In genomic region chr3:120596116-120596852, GRCh38 we compare ENCODE assay signal across 8 cellular contexts. TPM values are rescaled to one million over a fixed set of nuclear protein-coding genes. Genes with fewer than 3 reads are reported as not detected.
A peak's percentile ranks its signal among the peaks of the same experiment; 100 is the strongest.
DNase-seq lines count a peak whose midpoint lies in the region; TF ChIP-seq lines count a peak whose summit lies in the region.

NDUFB4 (plus strand) TSS chr3:120596336; CDS start chr3:120596360, 24 bp downstream.

- in situ Hi-C loops in HAP-1 (cut with MboI; ENCODE audit: low sequenced_read_pairs) = no loop called here

- H2AFZ ChIP-seq in MM.1S (ENCODE audit: low read length) = peak within 1 kb of the TSS; percentile 97

- H3K4me1 ChIP-seq in ES-I3 (ENCODE audit: insufficient read depth, low read length) = peaks cover 6% of the 10 kb centered on the region; the same call in 1 of the 2 replicates
- H3K4me1 ChIP-seq in HAP-1 = peaks cover 29% of the 10 kb centered on the region
- H3K4me1 ChIP-seq in MM.1S (ENCODE audit: low read length) = peaks cover 14% of the 10 kb centered on the region; the same call in 1 of the 2 replicates

- no peak for TF ChIP-seq CTCF in MM.1S (IDR thresholded peaks at IDR 0.05; ENCODE audit: low read length)
- no peak for TF ChIP-seq CTCF in fibroblast of the aortic adventitia (IDR thresholded peaks at IDR 0.05; ENCODE audit: insufficient read depth, low read length)
- no peak for TF ChIP-seq CTCF in nephron (IDR thresholded peaks at IDR 0.05; ENCODE audit: unreplicated experiment in 3 of 3)

- peak within 1 kb of the TSS; percentile 90 for H3K4me2 ChIP-seq in MM.1S (ENCODE audit: low read depth, low read length)

- DNase-seq in HAP-1 (ENCODE audit: low spot score in 2 of 2) (peak; percentile 97 to 98), MM.1S (peak; percentile 99), SIG-M5 (lab: John Stamatoyannopoulos, UW) (peak; percentile 98), activated gamma-delta T cell (lab: John Stamatoyannopoulos, UW) (peak; percentile 86), fibroblast of the aortic adventitia (ENCODE audit: low read depth) (peak; percentile 99)

- H3K9ac ChIP-seq in ES-I3 (ENCODE audit: low read depth, low read length) (peak within 1 kb of the TSS; percentile 96), MM.1S (ENCODE audit: low read length) (peak within 1 kb of the TSS; percentile 98)

- no peaks in the 10 kb centered on the region for H3K9me2 ChIP-seq in MM.1S (replicated peaks; ENCODE audit: insufficient read depth, low read length)

- H3K4me1 Mint-ChIP-seq in nephron = peaks cover 8% of the 10 kb centered on the region
- H3K4me1 Mint-ChIP-seq in stimulated activated naive CD8-positive, alpha-beta T cell treated with anti-CD3 and anti-CD28 coated beads, Interleukin-15, Interleukin-2, amounts not matched to agents 100 ng/mL and 50 ng/mL, for 24 hours (ENCODE audit: low read depth) = peaks cover 13% of the 10 kb centered on the region

- H3K9me3 Mint-ChIP-seq in nephron = no peaks in the 10 kb centered on the region
- no peaks in the 10 kb centered on the region for H3K9me3 Mint-ChIP-seq in stimulated activated naive CD8-positive, alpha-beta T cell treated with anti-CD3 and anti-CD28 coated beads, Interleukin-15, Interleukin-2, amounts not matched to agents 100 ng/mL and 50 ng/mL, for 24 hours

- H3K79me2 ChIP-seq in MM.1S (ENCODE audit: low read length) = peaks cover 41% of the 10 kb centered on the region

- H3K27me3 ChIP-seq in HAP-1 (ENCODE audit: low read depth) (no peaks in the 10 kb centered on the region), MM.1S (replicated peaks; ENCODE audit: insufficient read depth, low read length) (no peaks in the 10 kb centered on the region)

- H3K4me3 Mint-ChIP-seq in nephron = peak within 1 kb of the TSS; percentile 89 to 96 (median 92)
- H3K4me3 Mint-ChIP-seq in stimulated activated naive CD8-positive, alpha-beta T cell treated with anti-CD3 and anti-CD28 coated beads, Interleukin-15, Interleukin-2, amounts not matched to agents 100 ng/mL and 50 ng/mL, for 24 hours = peak within 1 kb of the TSS; percentile 90

- H3K36me3 ChIP-seq in ES-I3 (ENCODE audit: insufficient read depth, low read length) (peaks cover 15% of the 10 kb centered on the region), HAP-1 (replicated peaks) (peaks cover 27% of the 10 kb centered on the region), MM.1S (replicated peaks; ENCODE audit: insufficient read depth, low read length) (peaks cover 6% of the 10 kb centered on the region; the same call in 1 of the 2 replicates)

- no peaks in the 10 kb centered on the region for H3K27me3 Mint-ChIP-seq in nephron (ENCODE audit: low read depth)
- H3K27me3 Mint-ChIP-seq in stimulated activated naive CD8-positive, alpha-beta T cell treated with anti-CD3 and anti-CD28 coated beads, Interleukin-15, Interleukin-2, amounts not matched to agents 100 ng/mL and 50 ng/mL, for 24 hours = no peaks in the 10 kb centered on the region

- H4K20me1 ChIP-seq in MM.1S (ENCODE audit: insufficient read depth, low read length) = no peaks in the 10 kb centered on the region

- peak within 1 kb of the TSS; percentile 95 to 99 (median 98) for H3K27ac Mint-ChIP-seq in nephron
- H3K27ac Mint-ChIP-seq in stimulated activated naive CD8-positive, alpha-beta T cell treated with anti-CD3 and anti-CD28 coated beads, Interleukin-15, Interleukin-2, amounts not matched to agents 100 ng/mL and 50 ng/mL, for 24 hours = peak within 1 kb of the TSS; percentile 93

- H3K4me3 ChIP-seq in HAP-1 = peak within 1 kb of the TSS; percentile 74
- H3K4me3 ChIP-seq in MM.1S (ENCODE audit: low read length) = peak within 1 kb of the TSS; percentile 83
- H3K4me3 ChIP-seq in fibroblast of the aortic adventitia (ENCODE audit: low read depth, low read length) = peak within 1 kb of the TSS; percentile 87

- H3K9me3 ChIP-seq in ES-I3 (ENCODE audit: control insufficient read depth, insufficient read depth, low read length) = no peaks in the 10 kb centered on the region
- no peaks in the 10 kb centered on the region for H3K9me3 ChIP-seq in HAP-1
- H3K9me3 ChIP-seq in MM.1S (replicated peaks; ENCODE audit: insufficient read depth, low read length) = no peaks in the 10 kb centered on the region

- peaks cover 15% of the 10 kb centered on the region for H3F3A ChIP-seq in MM.1S (ENCODE audit: insufficient read depth, low read length)

- H3K36me3 Mint-ChIP-seq in nephron (ENCODE audit: low read depth) = peaks cover 13% of the 10 kb centered on the region
- H3K36me3 Mint-ChIP-seq in stimulated activated naive CD8-positive, alpha-beta T cell treated with anti-CD3 and anti-CD28 coated beads, Interleukin-15, Interleukin-2, amounts not matched to agents 100 ng/mL and 50 ng/mL, for 24 hours (ENCODE audit: low read depth) = peaks cover 5% of the 10 kb centered on the region

- peak within 1 kb of the TSS; percentile 84 for H3K27ac ChIP-seq in MM.1S (ENCODE audit: low read length)

RNA-seq across cellular contexts. Expression of gene NDUFB4, which starts in this region (rescaled TPM):
- total RNA-seq in fibroblast of the aortic adventitia (ENCODE audit: low replicate concordance) = 5.6 and 64.1 TPM in 2 replicates

Comparison
In these comparisons a context has a peak if more than half of its experiments do, and no peak if none do; other contexts are left out.
1. Peak in every context shown above with its lines: DNase-seq, H3K4me3 ChIP-seq and H3K27ac ChIP-seq.